Comparison of ENCODE assay signal across 11 cellular contexts in the genomic region with DNA sequence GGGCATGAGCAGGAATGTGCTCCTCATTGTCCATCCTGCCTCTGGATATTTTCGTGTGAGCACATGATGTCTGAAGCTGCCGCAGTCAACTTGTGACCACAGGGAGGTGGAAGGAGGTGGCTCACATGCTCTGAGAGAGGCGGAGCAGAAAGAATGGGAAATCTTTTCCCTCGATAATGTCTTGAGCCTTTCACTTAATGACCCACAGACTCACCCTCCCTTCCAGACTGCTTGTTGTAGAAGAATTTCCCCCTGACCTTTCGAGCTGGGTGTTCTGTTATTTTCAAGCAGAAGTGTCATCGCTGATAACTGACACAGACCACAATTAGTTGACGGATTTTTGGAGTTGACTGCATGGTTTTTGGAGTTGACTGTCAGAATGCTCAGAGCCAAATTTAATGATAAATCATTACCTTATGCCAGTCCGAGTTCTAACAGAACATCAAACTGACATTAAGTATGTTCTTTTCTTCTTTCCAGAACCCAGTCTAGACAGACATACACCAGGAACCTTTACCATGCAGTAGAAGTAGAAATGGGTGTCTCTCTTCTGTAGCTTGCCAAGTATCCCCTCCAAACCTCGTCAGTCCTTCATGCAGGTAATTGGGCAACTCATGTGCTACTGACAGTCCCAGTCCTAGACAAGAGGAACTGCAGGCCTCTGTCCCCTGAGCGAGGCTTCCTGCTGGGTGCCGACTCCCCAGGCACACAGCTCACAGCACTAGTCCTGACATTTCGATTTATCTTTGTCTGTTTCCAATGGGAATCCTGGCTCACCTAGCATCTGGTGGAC. TPM values are rescaled to one million over a fixed set of nuclear protein-coding genes. Genes with fewer than 3 reads are reported as not detected.
DNase-seq lines count a peak whose midpoint lies in the region; ATAC-seq lines count a peak whose summit lies in the region.
"Had no signal": no experiment of that assay in that cellular context is flagged by ENCODE, and none has a peak within 500 bp of the region (broad histone marks: within the 10 kb centered on the region; RNA-seq: fewer than 3 reads in every experiment).

No MANE protein-coding gene starts in this region.

- in situ Hi-C loops in SK-MEL-5 (cut with HindIII; ENCODE audit: low pct_unique_long_range_greater_than_20kb, low sequenced_read_pairs) = no loop called here

- intact Hi-C loops in Right ventricle myocardium superior (cut with DNase I) = no loop called here

- DNase-seq in EL (peak; percentile 53), SK-MEL-5 (ENCODE audit: low read depth, low spot score) (peak; percentile 97), Right ventricle myocardium superior (no peak), retina (peak; percentile 34), NCI-H2227 (lab: John Stamatoyannopoulos, UW; ENCODE audit: unreplicated experiment) (no peak)
- DNase-seq in NK-92 treated with Interleukin-12 subunit alpha and Interleukin-12 subunit beta, amount 100 ng/mL, for 24 hours (lab: John Stamatoyannopoulos, UW) = no peak
- no peak for DNase-seq in activated CD4-positive, alpha-beta T cell treated with anti-CD3 and anti-CD28 coated beads for 1 hour
- DNase-seq: NCI-H1092; stimulated activated CD4-positive, alpha-beta T cell treated with anti-CD3 and anti-CD28 coated beads, Interleukin-4, amount 100 ng/mL, for 4 hours; T1000 had no signal

- ATAC-seq in Right ventricle myocardium superior (ENCODE audit: poor library complexity) (peak; percentile 82), HG03039 (IDR thresholded peaks at IDR 0.05; ENCODE audit: unreplicated experiment) (no peak)

RNA-seq across cellular contexts. Expression of a gene that starts 29.4 kb away (rescaled TPM):
- 21.7 and 23.3 TPM in 2 replicates for total RNA-seq in SK-MEL-5 (2014; rRNA removed; shearing (Covaris generic))
- polyA plus RNA-seq in SK-MEL-5 (2015; cell fraction: cytosol; rRNA removed) = 10.2 and 12.7 TPM in 2 replicates
- 37.9 and 39.7 TPM in 2 replicates for polyA plus RNA-seq in SK-MEL-5 (2015; cell fraction: nucleus; rRNA removed)
- total RNA-seq in Right ventricle myocardium superior = 11.1 TPM

RNA-seq across cellular contexts. Expression of a gene that starts 54.0 kb away (rescaled TPM):
- total RNA-seq in SK-MEL-5 (2014; rRNA removed; shearing (Covaris generic)) = 29.6 and 33.3 TPM in 2 replicates
- 18.8 and 19.5 TPM in 2 replicates for polyA plus RNA-seq in SK-MEL-5 (2015; cell fraction: cytosol; rRNA removed)
- 24.6 and 30.7 TPM in 2 replicates for polyA plus RNA-seq in SK-MEL-5 (2015; cell fraction: nucleus; rRNA removed)
- total RNA-seq in Right ventricle myocardium superior = 22.4 TPM

Comparison
In these comparisons a context has a peak if more than half of its experiments do, and no peak if none do; other contexts are left out.
1. DNase-seq: peak in EL (single experiment), SK-MEL-5 (single experiment) and retina (single experiment); none in Right ventricle myocardium superior (single experiment), NK-92 treated with Interleukin-12 subunit alpha and Interleukin-12 subunit beta, amount 100 ng/mL, for 24 hours (single experiment), activated CD4-positive, alpha-beta T cell treated with anti-CD3 and anti-CD28 coated beads for 1 hour (single experiment) and NCI-H2227 (single experiment).